In the genomic region with DNA sequence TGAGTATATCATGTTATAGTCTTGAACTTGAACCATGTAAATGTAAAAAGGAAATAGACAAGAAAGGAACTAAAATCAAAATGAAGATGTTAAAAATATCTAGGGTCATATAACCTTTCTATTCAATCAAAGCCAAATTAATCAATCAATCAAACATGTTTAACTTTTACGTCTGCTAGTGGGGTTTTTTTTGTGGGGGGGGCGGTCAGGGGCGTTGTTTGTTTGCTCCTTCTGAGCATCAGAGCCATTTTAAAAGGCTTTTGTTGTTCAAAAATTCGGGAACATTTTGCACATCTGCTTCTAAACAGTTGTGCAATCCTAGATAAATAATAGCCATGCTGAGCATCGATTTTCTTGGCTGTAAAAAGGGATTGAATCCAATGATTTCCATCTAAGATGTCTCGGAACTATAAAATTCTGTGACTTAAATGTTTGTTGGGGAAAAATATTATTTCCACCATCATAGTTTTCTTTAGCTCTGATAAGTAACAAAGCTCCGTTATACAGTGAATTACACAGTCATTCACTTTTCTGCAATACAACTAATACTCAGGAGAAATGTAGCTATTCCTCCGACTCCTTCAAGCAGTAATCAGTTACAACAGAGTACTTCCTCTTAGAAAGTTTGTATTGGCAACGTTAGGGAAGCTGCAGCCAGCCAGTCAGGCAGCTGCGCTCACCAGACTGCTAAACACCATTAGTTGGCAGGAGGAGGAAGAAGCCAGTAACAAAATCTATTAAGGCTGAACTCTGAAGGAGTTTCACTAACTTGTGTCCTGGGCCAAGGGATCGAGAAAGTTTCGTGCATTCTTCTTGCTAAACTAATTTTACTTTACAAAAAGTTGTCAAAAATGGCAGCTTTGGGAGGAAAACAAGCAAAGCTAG, we compare ENCODE assay signal across 8 cellular contexts. TPM values are rescaled to one million over a fixed set of nuclear protein-coding genes. Genes with fewer than 3 reads are reported as not detected.
DNase-seq lines count a peak whose midpoint lies in the region; ATAC-seq, FAIRE-seq and TF ChIP-seq lines count a peak whose summit lies in the region.

No MANE protein-coding gene starts in this region.

- H3K9ac ChIP-seq in MM.1S (ENCODE audit: low read length), result no peak overlapping the region

- H3K4me3 Mint-ChIP-seq in stimulated activated naive CD8-positive, alpha-beta T cell treated with anti-CD3 and anti-CD28 coated beads, Interleukin-15, Interleukin-2, amounts not matched to agents 100 ng/mL and 50 ng/mL, for 24 hours, result peak overlapping the region; percentile 84
- peak overlapping the region in 1 of 2 donors; percentile 92 for H3K4me3 Mint-ChIP-seq in stimulated activated naive CD8-positive, alpha-beta T cell treated with anti-CD3 and anti-CD28 coated beads, Interleukin-15, amount 100 ng/mL, for 72 hours
- peak overlapping the region; percentile 90 to 99 for H3K4me3 Mint-ChIP-seq in stimulated activated naive B cell treated with anti-CD40 and anti-IgM and Interleukin-4, amounts not matched to agents 10 μg/mL and 1 μg/mL and 100 μg/mL, for 72 hours

- peak; percentile 72 for FAIRE-seq in bronchial epithelial cell (lab: Jason Lieb, UNC)

- peaks cover 13% of the 10 kb centered on the region for H3K27me3 Mint-ChIP-seq in stimulated activated naive CD8-positive, alpha-beta T cell treated with anti-CD3 and anti-CD28 coated beads, Interleukin-15, Interleukin-2, amounts not matched to agents 100 ng/mL and 50 ng/mL, for 24 hours
- no peaks in the 10 kb centered on the region for H3K27me3 Mint-ChIP-seq in stimulated activated naive CD8-positive, alpha-beta T cell treated with anti-CD3 and anti-CD28 coated beads, Interleukin-15, amount 100 ng/mL, for 72 hours
- peaks cover 0 to 7% of the 10 kb centered on the region in 2 donors for H3K27me3 Mint-ChIP-seq in stimulated activated naive B cell treated with anti-CD40 and anti-IgM and Interleukin-4, amounts not matched to agents 10 μg/mL and 1 μg/mL and 100 μg/mL, for 72 hours

- H3K4me1 Mint-ChIP-seq in stimulated activated naive CD8-positive, alpha-beta T cell treated with anti-CD3 and anti-CD28 coated beads, Interleukin-15, Interleukin-2, amounts not matched to agents 100 ng/mL and 50 ng/mL, for 24 hours (ENCODE audit: low read depth), result peaks cover 29% of the 10 kb centered on the region
- peaks cover 28% of the 10 kb centered on the region for H3K4me1 Mint-ChIP-seq in stimulated activated naive CD8-positive, alpha-beta T cell treated with anti-CD3 and anti-CD28 coated beads, Interleukin-15, amount 100 ng/mL, for 72 hours
- H3K4me1 Mint-ChIP-seq in stimulated activated naive B cell treated with anti-CD40 and anti-IgM and Interleukin-4, amounts not matched to agents 10 μg/mL and 1 μg/mL and 100 μg/mL, for 72 hours, result peaks cover 23 to 32% of the 10 kb centered on the region in 2 donors

- no peaks in the 10 kb centered on the region for H4K20me1 ChIP-seq in MM.1S (ENCODE audit: insufficient read depth, low read length)

- H3K4me3 ChIP-seq in bronchial epithelial cell (ENCODE audit: low read depth, low read length) (no peak overlapping the region), MM.1S (ENCODE audit: low read length) (no peak overlapping the region)

- no peaks in the 10 kb centered on the region for H3K9me2 ChIP-seq in MM.1S (replicated peaks; ENCODE audit: insufficient read depth, low read length)

- no peaks in the 10 kb centered on the region for H3K4me1 ChIP-seq in MM.1S (ENCODE audit: low read length)

- H3F3A ChIP-seq in MM.1S (ENCODE audit: insufficient read depth, low read length), result no peaks in the 10 kb centered on the region

- H3K4me2 ChIP-seq in MM.1S (ENCODE audit: low read depth, low read length), result no peak overlapping the region

- H3K27me3 ChIP-seq in bronchial epithelial cell (ENCODE audit: control insufficient read depth, insufficient read depth, low read length) (no peaks in the 10 kb centered on the region), MM.1S (replicated peaks; ENCODE audit: insufficient read depth, low read length) (no peaks in the 10 kb centered on the region)

- ATAC-seq in stimulated activated naive CD8-positive, alpha-beta T cell treated with anti-CD3 and anti-CD28 coated beads, Interleukin-15, amount 100 ng/mL, for 72 hours, result no peak
- ATAC-seq in stimulated activated naive B cell treated with anti-CD40 and anti-IgM and Interleukin-4, amounts not matched to agents 10 μg/mL and 1 μg/mL and 100 μg/mL, for 72 hours (replicated peaks), result no peak
- ATAC-seq in HG02623 (IDR thresholded peaks at IDR 0.05; ENCODE audit: unreplicated experiment), result no peak

- H3K9me3 Mint-ChIP-seq in stimulated activated naive CD8-positive, alpha-beta T cell treated with anti-CD3 and anti-CD28 coated beads, Interleukin-15, Interleukin-2, amounts not matched to agents 100 ng/mL and 50 ng/mL, for 24 hours, result no peaks in the 10 kb centered on the region
- H3K9me3 Mint-ChIP-seq in stimulated activated naive CD8-positive, alpha-beta T cell treated with anti-CD3 and anti-CD28 coated beads, Interleukin-15, amount 100 ng/mL, for 72 hours, result no peaks in the 10 kb centered on the region
- peaks cover under 1 to 2% of the 10 kb centered on the region in 2 donors for H3K9me3 Mint-ChIP-seq in stimulated activated naive B cell treated with anti-CD40 and anti-IgM and Interleukin-4, amounts not matched to agents 10 μg/mL and 1 μg/mL and 100 μg/mL, for 72 hours

- H2AFZ ChIP-seq in MM.1S (ENCODE audit: low read length), result no peak overlapping the region

- no peaks in the 10 kb centered on the region for H3K79me2 ChIP-seq in MM.1S (ENCODE audit: low read length)

- no peaks in the 10 kb centered on the region for H3K9me3 ChIP-seq in MM.1S (replicated peaks; ENCODE audit: insufficient read depth, low read length)

- no peaks in the 10 kb centered on the region for H3K36me3 Mint-ChIP-seq in stimulated activated naive CD8-positive, alpha-beta T cell treated with anti-CD3 and anti-CD28 coated beads, Interleukin-15, Interleukin-2, amounts not matched to agents 100 ng/mL and 50 ng/mL, for 24 hours (ENCODE audit: low read depth)
- no peaks in the 10 kb centered on the region for H3K36me3 Mint-ChIP-seq in stimulated activated naive B cell treated with anti-CD40 and anti-IgM and Interleukin-4, amounts not matched to agents 10 μg/mL and 1 μg/mL and 100 μg/mL, for 72 hours

- H3K27ac Mint-ChIP-seq in stimulated activated naive CD8-positive, alpha-beta T cell treated with anti-CD3 and anti-CD28 coated beads, Interleukin-15, Interleukin-2, amounts not matched to agents 100 ng/mL and 50 ng/mL, for 24 hours, result no peak overlapping the region
- no peak overlapping the region for H3K27ac Mint-ChIP-seq in stimulated activated naive CD8-positive, alpha-beta T cell treated with anti-CD3 and anti-CD28 coated beads, Interleukin-15, amount 100 ng/mL, for 72 hours
- no peak overlapping the region for H3K27ac Mint-ChIP-seq in stimulated activated naive B cell treated with anti-CD40 and anti-IgM and Interleukin-4, amounts not matched to agents 10 μg/mL and 1 μg/mL and 100 μg/mL, for 72 hours

- TF ChIP-seq CTCF in bronchial epithelial cell (IDR thresholded peaks at IDR 0.05; ENCODE audit: insufficient read depth, low read length, severe bottlenecking), result no peak
- TF ChIP-seq CTCF in MM.1S (IDR thresholded peaks at IDR 0.05; ENCODE audit: low read length), result no peak

- H3K27ac ChIP-seq in MM.1S (ENCODE audit: low read length), result no peak overlapping the region

- DNase-seq in stimulated activated naive CD8-positive, alpha-beta T cell treated with anti-CD3 and anti-CD28 coated beads, Interleukin-15, amount 100 ng/mL, for 72 hours, result no peak
- peak; percentile 50 for DNase-seq in bronchial epithelial cell (ENCODE audit: low read depth)
- DNase-seq in left kidney (ENCODE audit: low read depth, low spot score), result peak; percentile 57
- DNase-seq in stimulated activated naive B cell treated with anti-CD40 and anti-IgM and Interleukin-4, amounts not matched to agents 10 μg/mL and 1 μg/mL and 100 μg/mL, for 72 hours, result no peak
- DNase-seq in activated effector memory CD4-positive, alpha-beta T cell treated with Interleukin-2 at 50 U/mL for 16 hours, result no peak
- DNase-seq in MM.1S, result no peak

- H3K36me3 ChIP-seq in bronchial epithelial cell (ENCODE audit: control insufficient read depth, insufficient read depth, low read length) (no peaks in the 10 kb centered on the region), MM.1S (replicated peaks; ENCODE audit: insufficient read depth, low read length) (no peaks in the 10 kb centered on the region)

RNA-seq across cellular contexts. Expression of a gene that starts 2.1 kb away (rescaled TPM):
- total RNA-seq in bronchial epithelial cell, result 0.79 and 2.0 TPM in 2 replicates

Comparison
In these comparisons a context has a peak if more than half of its experiments do, and no peak if none do; other contexts are left out.
1. DNase-seq: peak in bronchial epithelial cell (single experiment) and left kidney (single experiment); none in stimulated activated naive CD8-positive, alpha-beta T cell treated with anti-CD3 and anti-CD28 coated beads, Interleukin-15, amount 100 ng/mL, for 72 hours (0 of 2), stimulated activated naive B cell treated with anti-CD40 and anti-IgM and Interleukin-4, amounts not matched to agents 10 μg/mL and 1 μg/mL and 100 μg/mL, for 72 hours (single experiment), activated effector memory CD4-positive, alpha-beta T cell treated with Interleukin-2 at 50 U/mL for 16 hours (single experiment) and MM.1S (single experiment).